In genomic region chr13:71306821-71307220, GRCh38 we compare ENCODE assay signal across 1 cellular context.
TF ChIP-seq lines count a peak whose summit lies in the region.

No MANE protein-coding gene starts in this region.

TF ChIP-seq in GM23338, 12 proteins besides CTCF, POLR2A, EP300 and RAD21 (continued from another document):
- no peak for TF ChIP-seq REST (IDR thresholded peaks at IDR 0.05; ENCODE audit: unreplicated experiment)
